ENCODE assay signal across 8 cellular contexts in genomic region chr2:204024503-204024902, GRCh38.
DNase-seq lines count a peak whose midpoint lies in the region; ATAC-seq, FAIRE-seq and TF ChIP-seq lines count a peak whose summit lies in the region.

No MANE protein-coding gene starts in this region.

- no peaks in the 10 kb centered on the region for H3K36me3 ChIP-seq in NT2/D1 (ENCODE audit: insufficient read depth, insufficient read length, low read length)

- TF ChIP-seq POLR2A in GM12892 (IDR thresholded peaks at IDR 0.05; ENCODE audit: low read depth, low read length) = no peak

- no peaks in the 10 kb centered on the region for H3K27me3 ChIP-seq in NT2/D1 (ENCODE audit: insufficient read depth, insufficient read length)

- H3K4me1 ChIP-seq in NT2/D1 (ENCODE audit: insufficient read depth, insufficient read length) = no peaks in the 10 kb centered on the region

- peak; percentile 34 for DNase-seq in AG08395 (ENCODE audit: low spot score)
- DNase-seq in GM12892 (ENCODE audit: insufficient read length) = no peak
- peak; percentile 42 for DNase-seq in NT2/D1 (ENCODE audit: low read depth, low spot score)
- DNase-seq in dedifferentiated amniotic fluid mesenchymal stem cell (ENCODE audit: extremely low spot score) = peak; percentile 80
- peak; percentile 46 for DNase-seq in middle frontal gyrus (ENCODE audit: extremely low spot score, low spot score)
- no peak for DNase-seq in NCI-H1048 (lab: John Stamatoyannopoulos, UW)

- no peak overlapping the region for H3K4me3 ChIP-seq in NT2/D1 (ENCODE audit: insufficient read length, low read depth)

- no peak for ATAC-seq in HG03565 (IDR thresholded peaks at IDR 0.05; ENCODE audit: unreplicated experiment)
- no peak for ATAC-seq in HG02642 (IDR thresholded peaks at IDR 0.05; ENCODE audit: poor library complexity, unreplicated experiment)

- peak; percentile 58 for FAIRE-seq in GM12892 (lab: Jason Lieb, UNC)

- no peaks in the 10 kb centered on the region for H3K9me3 ChIP-seq in NT2/D1 (ENCODE audit: insufficient read depth, low read length)

- H3K9ac ChIP-seq in NT2/D1 (ENCODE audit: insufficient read length, low read depth) = no peak overlapping the region

Comparison
In these comparisons a context has a peak if more than half of its experiments do, and no peak if none do; other contexts are left out.
1. DNase-seq: peak in AG08395 (single experiment), NT2/D1 (single experiment), dedifferentiated amniotic fluid mesenchymal stem cell (single experiment) and middle frontal gyrus (single experiment); none in GM12892 (single experiment) and NCI-H1048 (single experiment).